Comparison of ENCODE assay signal across 1 cellular context in the genomic region with DNA sequence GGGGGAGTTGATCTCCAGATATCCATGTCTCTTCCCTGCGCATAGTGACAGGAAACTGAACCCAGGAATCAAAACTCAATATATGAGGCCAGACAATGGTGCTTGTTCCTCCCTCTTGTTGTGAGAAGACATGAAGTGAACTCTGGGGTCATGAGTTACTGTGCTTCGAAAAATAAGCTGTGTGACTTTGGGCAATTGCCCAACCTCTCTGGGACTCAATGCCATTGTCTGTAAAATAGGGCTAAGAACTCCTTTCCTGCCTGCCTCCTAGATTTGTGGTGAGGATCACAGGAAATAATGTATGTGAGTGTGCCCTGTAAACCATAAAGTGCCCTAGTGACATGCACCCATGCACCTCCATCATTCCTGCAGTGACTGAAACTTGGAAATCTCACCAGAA.
TF ChIP-seq lines count a peak whose summit lies in the region.

No MANE protein-coding gene starts in this region.

TF ChIP-seq in GM23338, 12 proteins besides CTCF, POLR2A, EP300 and RAD21 (continued from another document):
- TF ChIP-seq, protein P1, sequence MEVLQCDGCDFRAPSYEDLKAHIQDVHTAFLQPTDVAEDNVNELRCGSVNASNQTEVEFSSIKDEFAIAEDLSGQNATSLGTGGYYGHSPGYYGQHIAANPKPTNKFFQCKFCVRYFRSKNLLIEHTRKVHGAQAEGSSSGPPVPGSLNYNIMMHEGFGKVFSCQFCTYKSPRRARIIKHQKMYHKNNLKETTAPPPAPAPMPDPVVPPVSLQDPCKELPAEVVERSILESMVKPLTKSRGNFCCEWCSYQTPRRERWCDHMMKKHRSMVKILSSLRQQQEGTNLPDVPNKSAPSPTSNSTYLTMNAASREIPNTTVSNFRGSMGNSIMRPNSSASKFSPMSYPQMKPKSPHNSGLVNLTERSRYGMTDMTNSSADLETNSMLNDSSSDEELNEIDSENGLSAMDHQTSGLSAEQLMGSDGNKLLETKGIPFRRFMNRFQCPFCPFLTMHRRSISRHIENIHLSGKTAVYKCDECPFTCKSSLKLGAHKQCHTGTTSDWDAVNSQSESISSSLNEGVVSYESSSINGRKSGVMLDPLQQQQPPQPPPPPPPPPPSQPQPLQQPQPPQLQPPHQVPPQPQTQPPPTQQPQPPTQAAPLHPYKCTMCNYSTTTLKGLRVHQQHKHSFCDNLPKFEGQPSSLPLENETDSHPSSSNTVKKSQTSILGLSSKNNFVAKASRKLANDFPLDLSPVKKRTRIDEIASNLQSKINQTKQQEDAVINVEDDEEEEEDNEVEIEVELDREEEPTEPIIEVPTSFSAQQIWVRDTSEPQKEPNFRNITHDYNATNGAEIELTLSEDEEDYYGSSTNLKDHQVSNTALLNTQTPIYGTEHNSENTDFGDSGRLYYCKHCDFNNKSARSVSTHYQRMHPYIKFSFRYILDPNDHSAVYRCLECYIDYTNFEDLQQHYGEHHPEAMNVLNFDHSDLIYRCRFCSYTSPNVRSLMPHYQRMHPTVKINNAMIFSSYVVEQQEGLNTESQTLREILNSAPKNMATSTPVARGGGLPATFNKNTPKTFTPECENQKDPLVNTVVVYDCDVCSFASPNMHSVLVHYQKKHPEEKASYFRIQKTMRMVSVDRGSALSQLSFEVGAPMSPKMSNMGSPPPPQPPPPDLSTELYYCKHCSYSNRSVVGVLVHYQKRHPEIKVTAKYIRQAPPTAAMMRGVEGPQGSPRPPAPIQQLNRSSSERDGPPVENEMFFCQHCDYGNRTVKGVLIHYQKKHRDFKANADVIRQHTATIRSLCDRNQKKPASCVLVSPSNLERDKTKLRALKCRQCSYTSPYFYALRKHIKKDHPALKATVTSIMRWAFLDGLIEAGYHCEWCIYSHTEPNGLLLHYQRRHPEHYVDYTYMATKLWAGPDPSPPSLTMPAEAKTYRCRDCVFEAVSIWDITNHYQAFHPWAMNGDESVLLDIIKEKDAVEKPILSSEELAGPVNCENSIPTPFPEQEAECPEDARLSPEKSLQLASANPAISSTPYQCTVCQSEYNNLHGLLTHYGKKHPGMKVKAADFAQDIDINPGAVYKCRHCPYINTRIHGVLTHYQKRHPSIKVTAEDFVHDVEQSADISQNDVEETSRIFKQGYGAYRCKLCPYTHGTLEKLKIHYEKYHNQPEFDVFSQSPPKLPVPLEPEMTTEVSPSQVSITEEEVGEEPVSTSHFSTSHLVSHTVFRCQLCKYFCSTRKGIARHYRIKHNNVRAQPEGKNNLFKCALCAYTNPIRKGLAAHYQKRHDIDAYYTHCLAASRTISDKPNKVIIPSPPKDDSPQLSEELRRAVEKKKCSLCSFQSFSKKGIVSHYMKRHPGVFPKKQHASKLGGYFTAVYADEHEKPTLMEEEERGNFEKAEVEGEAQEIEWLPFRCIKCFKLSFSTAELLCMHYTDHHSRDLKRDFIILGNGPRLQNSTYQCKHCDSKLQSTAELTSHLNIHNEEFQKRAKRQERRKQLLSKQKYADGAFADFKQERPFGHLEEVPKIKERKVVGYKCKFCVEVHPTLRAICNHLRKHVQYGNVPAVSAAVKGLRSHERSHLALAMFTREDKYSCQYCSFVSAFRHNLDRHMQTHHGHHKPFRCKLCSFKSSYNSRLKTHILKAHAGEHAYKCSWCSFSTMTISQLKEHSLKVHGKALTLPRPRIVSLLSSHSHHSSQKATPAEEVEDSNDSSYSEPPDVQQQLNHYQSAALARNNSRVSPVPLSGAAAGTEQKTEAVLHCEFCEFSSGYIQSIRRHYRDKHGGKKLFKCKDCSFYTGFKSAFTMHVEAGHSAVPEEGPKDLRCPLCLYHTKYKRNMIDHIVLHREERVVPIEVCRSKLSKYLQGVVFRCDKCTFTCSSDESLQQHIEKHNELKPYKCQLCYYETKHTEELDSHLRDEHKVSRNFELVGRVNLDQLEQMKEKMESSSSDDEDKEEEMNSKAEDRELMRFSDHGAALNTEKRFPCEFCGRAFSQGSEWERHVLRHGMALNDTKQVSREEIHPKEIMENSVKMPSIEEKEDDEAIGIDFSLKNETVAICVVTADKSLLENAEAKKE (CRISPR knock-in tag; IDR thresholded peaks at IDR 0.05) = no peak
- TF ChIP-seq, protein P2, sequence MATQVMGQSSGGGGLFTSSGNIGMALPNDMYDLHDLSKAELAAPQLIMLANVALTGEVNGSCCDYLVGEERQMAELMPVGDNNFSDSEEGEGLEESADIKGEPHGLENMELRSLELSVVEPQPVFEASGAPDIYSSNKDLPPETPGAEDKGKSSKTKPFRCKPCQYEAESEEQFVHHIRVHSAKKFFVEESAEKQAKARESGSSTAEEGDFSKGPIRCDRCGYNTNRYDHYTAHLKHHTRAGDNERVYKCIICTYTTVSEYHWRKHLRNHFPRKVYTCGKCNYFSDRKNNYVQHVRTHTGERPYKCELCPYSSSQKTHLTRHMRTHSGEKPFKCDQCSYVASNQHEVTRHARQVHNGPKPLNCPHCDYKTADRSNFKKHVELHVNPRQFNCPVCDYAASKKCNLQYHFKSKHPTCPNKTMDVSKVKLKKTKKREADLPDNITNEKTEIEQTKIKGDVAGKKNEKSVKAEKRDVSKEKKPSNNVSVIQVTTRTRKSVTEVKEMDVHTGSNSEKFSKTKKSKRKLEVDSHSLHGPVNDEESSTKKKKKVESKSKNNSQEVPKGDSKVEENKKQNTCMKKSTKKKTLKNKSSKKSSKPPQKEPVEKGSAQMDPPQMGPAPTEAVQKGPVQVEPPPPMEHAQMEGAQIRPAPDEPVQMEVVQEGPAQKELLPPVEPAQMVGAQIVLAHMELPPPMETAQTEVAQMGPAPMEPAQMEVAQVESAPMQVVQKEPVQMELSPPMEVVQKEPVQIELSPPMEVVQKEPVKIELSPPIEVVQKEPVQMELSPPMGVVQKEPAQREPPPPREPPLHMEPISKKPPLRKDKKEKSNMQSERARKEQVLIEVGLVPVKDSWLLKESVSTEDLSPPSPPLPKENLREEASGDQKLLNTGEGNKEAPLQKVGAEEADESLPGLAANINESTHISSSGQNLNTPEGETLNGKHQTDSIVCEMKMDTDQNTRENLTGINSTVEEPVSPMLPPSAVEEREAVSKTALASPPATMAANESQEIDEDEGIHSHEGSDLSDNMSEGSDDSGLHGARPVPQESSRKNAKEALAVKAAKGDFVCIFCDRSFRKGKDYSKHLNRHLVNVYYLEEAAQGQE (IDR thresholded peaks at IDR 0.05; ENCODE audit: unreplicated experiment) = no peak
- TF ChIP-seq STAT1 (IDR thresholded peaks at IDR 0.05; ENCODE audit: unreplicated experiment) = no peak
